Comparison of ENCODE assay signal across 1 cellular context in the genomic region with DNA sequence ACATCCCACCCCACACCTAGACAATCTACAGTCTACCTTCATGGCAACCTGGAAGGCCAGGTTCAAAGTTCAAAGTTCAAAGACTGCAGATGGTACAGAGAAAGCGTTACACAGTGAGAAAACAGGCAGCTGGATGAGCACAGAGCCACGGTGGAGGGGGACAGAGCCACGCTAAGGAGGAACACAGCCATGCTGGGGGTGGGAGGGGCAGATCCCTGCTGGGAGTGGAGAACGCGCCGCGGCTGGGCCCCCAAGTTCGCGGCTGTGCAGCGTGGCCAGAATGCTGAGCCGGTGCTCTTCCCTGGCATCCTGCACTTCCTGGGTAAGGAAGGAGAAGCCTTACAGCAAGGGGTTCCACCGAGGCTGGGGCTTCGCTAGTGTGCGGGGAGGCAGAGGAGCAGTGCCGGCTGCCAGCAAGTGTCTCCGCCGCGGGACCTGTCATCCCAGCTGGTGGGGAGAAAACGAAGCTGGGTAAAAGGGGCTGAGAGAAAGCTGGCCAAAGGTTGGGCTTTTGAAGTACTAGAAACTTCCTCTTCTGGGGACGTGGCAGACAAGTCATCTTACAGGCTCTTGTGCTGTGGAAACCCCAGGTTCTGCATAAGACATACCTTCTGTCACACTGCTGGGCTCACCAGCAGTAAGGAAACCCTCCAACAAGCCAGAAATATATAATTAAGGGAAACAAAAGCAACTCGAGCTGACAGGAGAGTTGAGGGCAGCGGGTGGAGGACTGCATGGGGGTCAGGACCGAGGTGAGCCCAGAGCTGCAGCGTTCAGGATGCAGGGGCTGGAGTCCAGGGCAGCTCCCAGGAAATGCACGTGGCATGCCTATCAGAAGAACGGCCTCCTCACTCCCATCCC.
A peak's percentile ranks its signal among the peaks of the same experiment; 100 is the strongest.
TF ChIP-seq lines count a peak whose summit lies in the region.

No MANE protein-coding gene starts in this region.

TF ChIP-seq in HepG2, 621 proteins besides CTCF, POLR2A, EP300 and RAD21 (continued from another document and continues in another):
- TF ChIP-seq PATZ1 (CRISPR knock-in tag; IDR thresholded peaks at IDR 0.05) = peak; percentile 67
- TF ChIP-seq AGO1 (IDR thresholded peaks at IDR 0.05; ENCODE audit: low read depth, low read length, poor library complexity, severe bottlenecking) = no peak
- TF ChIP-seq HDAC1 (CRISPR knock-in tag; IDR thresholded peaks at IDR 0.05) = peak; percentile 24; the same call in 1 of the 2 replicates
- no peak for TF ChIP-seq TEAD3 (CRISPR knock-in tag; optimal IDR thresholded peaks at IDR 0.05; ENCODE audit: borderline replicate concordance)
- peak; percentile 72; the same call in 1 of the 2 replicates for TF ChIP-seq HNF4G (IDR thresholded peaks at IDR 0.05; ENCODE audit: borderline replicate concordance, low read depth, low read length)
- no peak for TF ChIP-seq HNF4G (CRISPR knock-in tag; IDR thresholded peaks at IDR 0.05; ENCODE audit: borderline replicate concordance, low read depth)
- TF ChIP-seq NRL (CRISPR knock-in tag; IDR thresholded peaks at IDR 0.05; ENCODE audit: borderline replicate concordance) = no peak
- TF ChIP-seq ZNF556 (CRISPR knock-in tag; IDR thresholded peaks at IDR 0.05; ENCODE audit: borderline replicate concordance) = 0 out of 2 replicates have a peak, but pooled peaks have one; percentile 29
- peak; percentile 71 for TF ChIP-seq NR2C2 (CRISPR knock-in tag; IDR thresholded peaks at IDR 0.05; ENCODE audit: borderline replicate concordance)
- no peak for TF ChIP-seq ZFP90 (CRISPR knock-in tag; IDR thresholded peaks at IDR 0.05; ENCODE audit: borderline replicate concordance)
- TF ChIP-seq U2AF2 (IDR thresholded peaks at IDR 0.05; ENCODE audit: low read depth, low read length) = no peak
- peak; percentile 54; the same call in 1 of the 2 replicates for TF ChIP-seq ZNF501 (CRISPR knock-in tag; IDR thresholded peaks at IDR 0.05)
- no peak for TF ChIP-seq STAT5B (CRISPR knock-in tag; IDR thresholded peaks at IDR 0.05)
- TF ChIP-seq, protein P1, sequence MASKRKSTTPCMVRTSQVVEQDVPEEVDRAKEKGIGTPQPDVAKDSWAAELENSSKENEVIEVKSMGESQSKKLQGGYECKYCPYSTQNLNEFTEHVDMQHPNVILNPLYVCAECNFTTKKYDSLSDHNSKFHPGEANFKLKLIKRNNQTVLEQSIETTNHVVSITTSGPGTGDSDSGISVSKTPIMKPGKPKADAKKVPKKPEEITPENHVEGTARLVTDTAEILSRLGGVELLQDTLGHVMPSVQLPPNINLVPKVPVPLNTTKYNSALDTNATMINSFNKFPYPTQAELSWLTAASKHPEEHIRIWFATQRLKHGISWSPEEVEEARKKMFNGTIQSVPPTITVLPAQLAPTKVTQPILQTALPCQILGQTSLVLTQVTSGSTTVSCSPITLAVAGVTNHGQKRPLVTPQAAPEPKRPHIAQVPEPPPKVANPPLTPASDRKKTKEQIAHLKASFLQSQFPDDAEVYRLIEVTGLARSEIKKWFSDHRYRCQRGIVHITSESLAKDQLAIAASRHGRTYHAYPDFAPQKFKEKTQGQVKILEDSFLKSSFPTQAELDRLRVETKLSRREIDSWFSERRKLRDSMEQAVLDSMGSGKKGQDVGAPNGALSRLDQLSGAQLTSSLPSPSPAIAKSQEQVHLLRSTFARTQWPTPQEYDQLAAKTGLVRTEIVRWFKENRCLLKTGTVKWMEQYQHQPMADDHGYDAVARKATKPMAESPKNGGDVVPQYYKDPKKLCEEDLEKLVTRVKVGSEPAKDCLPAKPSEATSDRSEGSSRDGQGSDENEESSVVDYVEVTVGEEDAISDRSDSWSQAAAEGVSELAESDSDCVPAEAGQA (IDR thresholded peaks at IDR 0.05; ENCODE audit: low read depth) = 0 out of 2 replicates have a peak, but pooled peaks have one; percentile 47
- TF ChIP-seq, protein P1 (CRISPR knock-in tag; IDR thresholded peaks at IDR 0.05; ENCODE audit: borderline replicate concordance) = no peak
- 0 out of 2 replicates have a peak, but pooled peaks have one; percentile 8 for TF ChIP-seq PPARG (CRISPR knock-in tag; conservative IDR thresholded peaks at IDR 0.05)
- TF ChIP-seq RBM39 (IDR thresholded peaks at IDR 0.05; ENCODE audit: low read depth, low read length, poor library complexity, severe bottlenecking) = no peak
- no peak for TF ChIP-seq ZNF580 (CRISPR knock-in tag; IDR thresholded peaks at IDR 0.05; ENCODE audit: borderline replicate concordance, low read depth)
- TF ChIP-seq SMC3 (IDR thresholded peaks at IDR 0.05; ENCODE audit: low read length) = no peak
- TF ChIP-seq ZNF670 (CRISPR knock-in tag; IDR thresholded peaks at IDR 0.05; ENCODE audit: borderline replicate concordance) = no peak
- no peak for TF ChIP-seq ZZZ3 (CRISPR knock-in tag; IDR thresholded peaks at IDR 0.05; ENCODE audit: borderline replicate concordance)
- peak; percentile 36; the same call in 1 of the 2 replicates for TF ChIP-seq ZNF891 (CRISPR knock-in tag; IDR thresholded peaks at IDR 0.05)
- TF ChIP-seq, protein P2, sequence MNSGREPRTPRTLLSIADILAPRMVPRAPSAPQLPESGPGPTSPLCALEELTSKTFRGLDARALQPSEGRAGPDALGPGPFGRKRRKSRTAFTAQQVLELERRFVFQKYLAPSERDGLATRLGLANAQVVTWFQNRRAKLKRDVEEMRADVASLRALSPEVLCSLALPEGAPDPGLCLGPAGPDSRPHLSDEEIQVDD (CRISPR knock-in tag; IDR thresholded peaks at IDR 0.05; ENCODE audit: borderline replicate concordance) = no peak
- no peak for TF ChIP-seq ZNF530 (CRISPR knock-in tag; IDR thresholded peaks at IDR 0.05; ENCODE audit: low read depth)
- TF ChIP-seq ZNF10 (CRISPR knock-in tag; IDR thresholded peaks at IDR 0.05; ENCODE audit: borderline replicate concordance, low read depth) = no peak
- TF ChIP-seq KMT2A (CRISPR knock-in tag; IDR thresholded peaks at IDR 0.05) = 0 out of 2 replicates have a peak, but pooled peaks have one; percentile 37
- TF ChIP-seq, protein P3, sequence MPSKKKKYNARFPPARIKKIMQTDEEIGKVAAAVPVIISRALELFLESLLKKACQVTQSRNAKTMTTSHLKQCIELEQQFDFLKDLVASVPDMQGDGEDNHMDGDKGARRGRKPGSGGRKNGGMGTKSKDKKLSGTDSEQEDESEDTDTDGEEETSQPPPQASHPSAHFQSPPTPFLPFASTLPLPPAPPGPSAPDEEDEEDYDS (CRISPR knock-in tag; IDR thresholded peaks at IDR 0.05) = no peak
- TF ChIP-seq ZNF292 (CRISPR knock-in tag; IDR thresholded peaks at IDR 0.05; ENCODE audit: borderline replicate concordance, low read depth) = no peak
- TF ChIP-seq MYC (CRISPR knock-in tag; IDR thresholded peaks at IDR 0.05; ENCODE audit: borderline replicate concordance) = peak; percentile 67; the same call in 1 of the 2 replicates
- no peak for TF ChIP-seq CBFB (CRISPR knock-in tag; IDR thresholded peaks at IDR 0.05)
- TF ChIP-seq, protein P4, sequence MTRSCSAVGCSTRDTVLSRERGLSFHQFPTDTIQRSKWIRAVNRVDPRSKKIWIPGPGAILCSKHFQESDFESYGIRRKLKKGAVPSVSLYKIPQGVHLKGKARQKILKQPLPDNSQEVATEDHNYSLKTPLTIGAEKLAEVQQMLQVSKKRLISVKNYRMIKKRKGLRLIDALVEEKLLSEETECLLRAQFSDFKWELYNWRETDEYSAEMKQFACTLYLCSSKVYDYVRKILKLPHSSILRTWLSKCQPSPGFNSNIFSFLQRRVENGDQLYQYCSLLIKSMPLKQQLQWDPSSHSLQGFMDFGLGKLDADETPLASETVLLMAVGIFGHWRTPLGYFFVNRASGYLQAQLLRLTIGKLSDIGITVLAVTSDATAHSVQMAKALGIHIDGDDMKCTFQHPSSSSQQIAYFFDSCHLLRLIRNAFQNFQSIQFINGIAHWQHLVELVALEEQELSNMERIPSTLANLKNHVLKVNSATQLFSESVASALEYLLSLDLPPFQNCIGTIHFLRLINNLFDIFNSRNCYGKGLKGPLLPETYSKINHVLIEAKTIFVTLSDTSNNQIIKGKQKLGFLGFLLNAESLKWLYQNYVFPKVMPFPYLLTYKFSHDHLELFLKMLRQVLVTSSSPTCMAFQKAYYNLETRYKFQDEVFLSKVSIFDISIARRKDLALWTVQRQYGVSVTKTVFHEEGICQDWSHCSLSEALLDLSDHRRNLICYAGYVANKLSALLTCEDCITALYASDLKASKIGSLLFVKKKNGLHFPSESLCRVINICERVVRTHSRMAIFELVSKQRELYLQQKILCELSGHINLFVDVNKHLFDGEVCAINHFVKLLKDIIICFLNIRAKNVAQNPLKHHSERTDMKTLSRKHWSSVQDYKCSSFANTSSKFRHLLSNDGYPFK (CRISPR knock-in tag; IDR thresholded peaks at IDR 0.05; ENCODE audit: borderline replicate concordance) = 0 out of 2 replicates have a peak, but pooled peaks have one; percentile 10
- TF ChIP-seq, protein P5, sequence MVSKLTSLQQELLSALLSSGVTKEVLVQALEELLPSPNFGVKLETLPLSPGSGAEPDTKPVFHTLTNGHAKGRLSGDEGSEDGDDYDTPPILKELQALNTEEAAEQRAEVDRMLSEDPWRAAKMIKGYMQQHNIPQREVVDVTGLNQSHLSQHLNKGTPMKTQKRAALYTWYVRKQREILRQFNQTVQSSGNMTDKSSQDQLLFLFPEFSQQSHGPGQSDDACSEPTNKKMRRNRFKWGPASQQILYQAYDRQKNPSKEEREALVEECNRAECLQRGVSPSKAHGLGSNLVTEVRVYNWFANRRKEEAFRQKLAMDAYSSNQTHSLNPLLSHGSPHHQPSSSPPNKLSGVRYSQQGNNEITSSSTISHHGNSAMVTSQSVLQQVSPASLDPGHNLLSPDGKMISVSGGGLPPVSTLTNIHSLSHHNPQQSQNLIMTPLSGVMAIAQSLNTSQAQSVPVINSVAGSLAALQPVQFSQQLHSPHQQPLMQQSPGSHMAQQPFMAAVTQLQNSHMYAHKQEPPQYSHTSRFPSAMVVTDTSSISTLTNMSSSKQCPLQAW (CRISPR knock-in tag; IDR thresholded peaks at IDR 0.05) = peak; percentile 38; the same call in 1 of the 2 replicates
- peak; percentile 80 for TF ChIP-seq MAX (IDR thresholded peaks at IDR 0.05)
- TF ChIP-seq ZNF768 (CRISPR knock-in tag; IDR thresholded peaks at IDR 0.05) = peak; percentile 54; the same call in 1 of the 2 replicates
- TF ChIP-seq ZNF333 (CRISPR knock-in tag; IDR thresholded peaks at IDR 0.05; ENCODE audit: borderline replicate concordance) = no peak
- peak; percentile 54; the same call in 1 of the 2 replicates for TF ChIP-seq MTA1 (CRISPR knock-in tag; IDR thresholded peaks at IDR 0.05; ENCODE audit: borderline replicate concordance)
- TF ChIP-seq ZNF761 (CRISPR knock-in tag; conservative IDR thresholded peaks at IDR 0.05) = 0 out of 2 replicates have a peak, but pooled peaks have one; percentile 57
- no peak for TF ChIP-seq TBP (CRISPR knock-in tag; IDR thresholded peaks at IDR 0.05)
- 0 out of 2 replicates have a peak, but pooled peaks have one; percentile 21 for TF ChIP-seq ZNF331 (CRISPR knock-in tag; IDR thresholded peaks at IDR 0.05)
- 0 out of 2 replicates have a peak, but pooled peaks have one; percentile 23 for TF ChIP-seq ZNF160 (CRISPR knock-in tag; IDR thresholded peaks at IDR 0.05)
- peak; percentile 68 for TF ChIP-seq ZNF263 (CRISPR knock-in tag; IDR thresholded peaks at IDR 0.05)
